In the genomic region with DNA sequence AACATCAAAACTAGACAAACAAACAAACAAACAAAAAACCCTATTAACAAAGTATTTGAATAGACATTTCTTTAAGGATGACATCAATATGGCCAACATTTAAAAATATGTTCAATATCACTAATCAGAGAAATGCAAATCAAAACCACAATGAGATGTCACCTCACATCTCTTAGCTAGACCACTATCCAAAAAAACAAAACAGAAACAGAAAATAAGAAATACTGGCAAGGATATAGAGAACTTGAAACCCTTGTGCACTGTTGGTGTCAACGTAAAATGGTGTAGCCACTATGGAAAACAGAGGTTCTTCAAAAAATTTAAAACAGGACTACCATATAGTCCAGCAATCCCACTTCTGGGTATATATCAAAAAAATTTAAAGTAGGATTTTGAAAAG, we compare ENCODE assay signal across 8 cellular contexts.
DNase-seq lines count a peak whose midpoint lies in the region; ATAC-seq lines count a peak whose summit lies in the region.
"Not testable (repeated sequence)": the region's sequence is repeated elsewhere in the genome, so short reads cannot be mapped to it uniquely, and the experiment has no call there.

No MANE protein-coding gene starts in this region.

- H3K36me3 Mint-ChIP-seq in memory B cell, result not testable (repeated sequence)

- not testable (repeated sequence) for DNase-seq in memory B cell (ENCODE audit: low spot score in 2 of 2)

- H3K27ac Mint-ChIP-seq in memory B cell, result not testable (repeated sequence)

- ATAC-seq in GM18508 (IDR thresholded peaks at IDR 0.05; ENCODE audit: insufficient read depth, unreplicated experiment) (peak; percentile 76), GM19035 (IDR thresholded peaks at IDR 0.05; ENCODE audit: unreplicated experiment) (peak; percentile 73), GM21360 (IDR thresholded peaks at IDR 0.05; ENCODE audit: unreplicated experiment) (peak; percentile 75), GM21723 (IDR thresholded peaks at IDR 0.05; ENCODE audit: unreplicated experiment) (peak; percentile 55), HG02852 (IDR thresholded peaks at IDR 0.05; ENCODE audit: unreplicated experiment) (peak; percentile 57), HG03097 (IDR thresholded peaks at IDR 0.05; ENCODE audit: low FRiP score, unreplicated experiment) (peak; percentile 83), HG03439 (IDR thresholded peaks at IDR 0.05; ENCODE audit: unreplicated experiment) (peak; percentile 79), memory B cell (ENCODE audit: low read depth) (peak; percentile 78)

- H3K27me3 Mint-ChIP-seq in memory B cell, result not testable (repeated sequence)

- not testable (repeated sequence) for H3K4me3 Mint-ChIP-seq in memory B cell

- not testable (repeated sequence) for H3K9me3 Mint-ChIP-seq in memory B cell

- H3K4me1 Mint-ChIP-seq in memory B cell, result not testable (repeated sequence)
